In genomic region chr15:56587686-56588085, GRCh38 we compare ENCODE assay signal across 14 cellular contexts.
"Had no signal": no experiment of that assay in that cellular context is flagged by ENCODE, and none has a peak within 500 bp of the region (broad histone marks: within the 10 kb centered on the region; RNA-seq: fewer than 3 reads in every experiment).

No MANE protein-coding gene starts in this region.

- H3K4me3 ChIP-seq: gastroesophageal sphincter, ovary, stomach, thoracic aorta had no signal

- FAIRE-seq: colon had no signal

- DNase-seq: activated CD4-positive, alpha-beta T cell treated with anti-CD3 and anti-CD28 coated beads for 1 hour; activated CD4-positive, alpha-beta T cell treated with anti-CD3 and anti-CD28 coated beads, Interleukin-2, amount 50 U/mL, for 48 hours; activated gamma-delta T cell treated with Interleukin-2 at 50 U/mL for 16 hours; activated naive CD8-positive, alpha-beta T cell treated with anti-CD3 and anti-CD28 coated beads, Interleukin-2, amount 10 ng/mL, durations not matched to agents 7 days and 5 days; activated T-cell treated with anti-CD3 and anti-CD28 coated beads, Interleukin-2, amount 50 U/mL, for 72 hours; aorta; hippocampal formation; kidney glomerular epithelial cell; ovary; stimulated activated CD4-positive, alpha-beta T cell treated with anti-CD3 and anti-CD28 coated beads, Interleukin-15, amount 100 ng/mL, for 24 hours; stomach had no signal

- ATAC-seq: activated T-cell treated with anti-CD3 and anti-CD28 coated beads, Interleukin-2, amount 50 U/mL, for 72 hours; gastroesophageal sphincter had no signal
